ENCODE assay signal across 24 cellular contexts in the genomic region with DNA sequence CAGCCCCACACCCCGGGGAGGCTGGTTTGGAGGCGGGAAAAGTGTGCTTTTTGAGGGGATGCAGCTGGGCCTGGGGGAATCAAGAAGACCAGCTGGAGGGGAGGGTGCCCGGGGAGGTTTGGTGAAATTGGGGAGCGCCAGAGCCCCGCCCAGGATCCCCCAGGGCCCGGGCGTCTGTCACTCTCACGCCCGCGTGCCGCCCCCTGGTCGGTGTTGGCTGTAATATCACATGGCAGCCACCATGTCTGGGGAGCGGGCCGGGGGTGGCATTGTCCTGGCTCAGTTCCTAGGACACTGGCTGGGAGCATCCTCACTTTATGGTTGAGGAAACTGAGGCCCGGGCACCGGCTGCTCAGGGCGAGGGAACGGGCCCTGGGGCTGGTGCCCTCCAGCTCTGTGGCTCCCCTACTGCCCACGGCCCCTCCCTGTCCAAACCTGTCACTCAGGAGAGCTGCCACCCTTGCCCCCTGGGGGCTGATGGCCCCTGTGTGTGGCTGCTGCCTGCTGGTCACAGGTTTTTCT. TPM values are rescaled to one million over a fixed set of nuclear protein-coding genes. Genes with fewer than 3 reads are reported as not detected.
"Had no signal": no experiment of that assay in that cellular context is flagged by ENCODE, and none has a peak within 500 bp of the region (broad histone marks: within the 10 kb centered on the region; RNA-seq: fewer than 3 reads in every experiment).

No MANE protein-coding gene starts in this region.

- H3K27me3 ChIP-seq: body of pancreas, foreskin keratinocyte, hepatocyte, ovary, tibial artery had no signal

- DNase-seq: activated CD4-positive, alpha-beta T cell treated with anti-CD3 and anti-CD28 coated beads, Interleukin-2, amount 10 ng/mL, durations not matched to agents 7 days and 5 days; activated CD4-positive, CD25-positive, alpha-beta regulatory T cell treated with anti-CD3 and anti-CD28 coated beads, Interleukin-2, amount 50 U/mL, for 72 hours; activated CD8-positive, alpha-beta memory T cell treated with anti-CD3 and anti-CD28 coated beads, Interleukin-2, amount 10 ng/mL, durations not matched to agents 7 days and 5 days; activated CD8-positive, alpha-beta T cell treated with anti-CD3 and anti-CD28 coated beads for 36 hours; activated gamma-delta T cell treated with Interleukin-2 at 50 U/mL for 16 hours; anterior cingulate cortex; body of pancreas; effector CD8-positive, alpha-beta T cell; erythroblast; foreskin keratinocyte; kidney glomerular epithelial cell; left ventricle myocardium superior; mammary epithelial cell; naive thymus-derived CD8-positive, alpha-beta T cell; ovary; spleen; stimulated activated CD4-positive, alpha-beta T cell treated with anti-CD3 and anti-CD28 coated beads, Interleukin-4, amount 100 ng/mL, for 24 hours; tibial artery had no signal

- H3K4me3 Mint-ChIP-seq: activated CD4-positive, alpha-beta T cell treated with anti-CD3 and anti-CD28 coated beads, Interleukin-2, amount 10 ng/mL, durations not matched to agents 7 days and 5 days; activated CD8-positive, alpha-beta memory T cell treated with anti-CD3 and anti-CD28 coated beads, Interleukin-2, amount 10 ng/mL, durations not matched to agents 7 days and 5 days; activated CD8-positive, alpha-beta T cell treated with anti-CD3 and anti-CD28 coated beads for 36 hours; activated naive CD4-positive, alpha-beta T cell treated with anti-CD3 and anti-CD28 coated beads, Interleukin-2, amount 50 U/mL, for 24 hours; mesothelial cell of epicardium; naive thymus-derived CD8-positive, alpha-beta T cell; stimulated activated naive CD8-positive, alpha-beta T cell treated with anti-CD3 and anti-CD28 coated beads, Interleukin-15, Interleukin-2, amounts not matched to agents 100 ng/mL and 50 ng/mL, for 24 hours had no signal

- H3K36me3 Mint-ChIP-seq: activated CD8-positive, alpha-beta memory T cell treated with anti-CD3 and anti-CD28 coated beads, Interleukin-2, amount 10 ng/mL, durations not matched to agents 7 days and 5 days; activated naive CD4-positive, alpha-beta T cell treated with anti-CD3 and anti-CD28 coated beads, Interleukin-2, amount 50 U/mL, for 24 hours; naive thymus-derived CD8-positive, alpha-beta T cell had no signal

- H3K4me3 ChIP-seq: body of pancreas, hepatocyte, ovary, prostate gland, spleen, tibial artery had no signal

- H3K27ac Mint-ChIP-seq: activated CD4-positive, alpha-beta T cell treated with anti-CD3 and anti-CD28 coated beads, Interleukin-2, amount 10 ng/mL, durations not matched to agents 7 days and 5 days; activated CD8-positive, alpha-beta memory T cell treated with anti-CD3 and anti-CD28 coated beads, Interleukin-2, amount 10 ng/mL, durations not matched to agents 7 days and 5 days; activated CD8-positive, alpha-beta T cell treated with anti-CD3 and anti-CD28 coated beads for 36 hours; activated naive CD4-positive, alpha-beta T cell treated with anti-CD3 and anti-CD28 coated beads, Interleukin-2, amount 50 U/mL, for 24 hours; mesothelial cell of epicardium; naive thymus-derived CD8-positive, alpha-beta T cell; stimulated activated naive CD8-positive, alpha-beta T cell treated with anti-CD3 and anti-CD28 coated beads, Interleukin-15, Interleukin-2, amounts not matched to agents 100 ng/mL and 50 ng/mL, for 24 hours had no signal

- H3K27ac ChIP-seq: body of pancreas, foreskin keratinocyte, hepatocyte, neutrophil, ovary, prostate gland, spleen, tibial artery had no signal

- H3K36me3 ChIP-seq: neutrophil, ovary had no signal

- H3K9me3 Mint-ChIP-seq: activated CD4-positive, alpha-beta T cell treated with anti-CD3 and anti-CD28 coated beads, Interleukin-2, amount 10 ng/mL, durations not matched to agents 7 days and 5 days; activated CD8-positive, alpha-beta T cell treated with anti-CD3 and anti-CD28 coated beads for 36 hours; activated naive CD4-positive, alpha-beta T cell treated with anti-CD3 and anti-CD28 coated beads, Interleukin-2, amount 50 U/mL, for 24 hours; mesothelial cell of epicardium; naive thymus-derived CD8-positive, alpha-beta T cell; stimulated activated naive CD8-positive, alpha-beta T cell treated with anti-CD3 and anti-CD28 coated beads, Interleukin-15, Interleukin-2, amounts not matched to agents 100 ng/mL and 50 ng/mL, for 24 hours had no signal

- H3K4me1 ChIP-seq: body of pancreas, foreskin keratinocyte, prostate gland, spleen, tibial artery had no signal

- H3K4me1 Mint-ChIP-seq: activated CD4-positive, alpha-beta T cell treated with anti-CD3 and anti-CD28 coated beads, Interleukin-2, amount 10 ng/mL, durations not matched to agents 7 days and 5 days; activated CD8-positive, alpha-beta memory T cell treated with anti-CD3 and anti-CD28 coated beads, Interleukin-2, amount 10 ng/mL, durations not matched to agents 7 days and 5 days; activated naive CD4-positive, alpha-beta T cell treated with anti-CD3 and anti-CD28 coated beads, Interleukin-2, amount 50 U/mL, for 24 hours had no signal

- H3K9me3 ChIP-seq: body of pancreas, neutrophil, ovary, prostate gland, spleen, tibial artery had no signal

- ATAC-seq: activated CD8-positive, alpha-beta memory T cell treated with anti-CD3 and anti-CD28 coated beads, Interleukin-2, amount 10 ng/mL, durations not matched to agents 7 days and 5 days; activated CD8-positive, alpha-beta T cell treated with anti-CD3 and anti-CD28 coated beads for 36 hours; body of pancreas; foreskin keratinocyte; left ventricle myocardium superior; naive thymus-derived CD8-positive, alpha-beta T cell had no signal

RNA-seq across cellular contexts. Expression of a gene that starts 27.5 kb away (rescaled TPM):
- total RNA-seq: naive thymus-derived CD8-positive, alpha-beta T cell had no signal
